Comparison of ENCODE assay signal across 20 cellular contexts in the genomic region with DNA sequence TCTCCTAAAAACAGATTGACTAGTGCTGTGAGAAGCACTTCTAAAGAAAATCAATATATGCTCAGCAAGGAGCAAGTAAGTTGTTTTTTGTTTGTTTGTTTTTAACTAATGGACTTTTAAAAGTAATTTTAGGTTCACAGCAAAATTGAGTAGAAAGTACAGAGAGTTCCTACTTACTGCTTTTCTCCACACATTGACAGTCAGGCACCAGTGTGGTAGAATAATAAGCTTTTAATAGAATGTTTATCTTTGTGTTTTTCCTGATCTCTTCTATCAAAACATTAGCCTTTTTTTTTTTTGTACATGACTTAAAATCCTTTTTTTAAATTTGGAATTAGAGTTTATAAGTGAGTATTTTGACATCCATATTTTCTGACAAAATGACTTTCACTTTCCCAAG. TPM values are rescaled to one million over a fixed set of nuclear protein-coding genes. Genes with fewer than 3 reads are reported as not detected.
DNase-seq lines count a peak whose midpoint lies in the region; ATAC-seq, FAIRE-seq and TF ChIP-seq lines count a peak whose summit lies in the region.
"Had no signal": no experiment of that assay in that cellular context is flagged by ENCODE, and none has a peak within 500 bp of the region (broad histone marks: within the 10 kb centered on the region; RNA-seq: fewer than 3 reads in every experiment).

No MANE protein-coding gene starts in this region.

- H3K9ac ChIP-seq in liver (ENCODE audit: low read depth in 1 of 2, low read length in 2 of 2) (peak overlapping the region in 1 of 2 donors; percentile 47), HepG2 (ENCODE audit: insufficient read depth, low read depth, low read length) (no peak overlapping the region), skeletal muscle satellite cell (ENCODE audit: low read depth, low read length) (peak overlapping the region; percentile 24)
- H3K9ac ChIP-seq: BLaER1 had no signal

- TF ChIP-seq RAD21 in liver (IDR thresholded peaks at IDR 0.05) (no peak), HepG2 (CRISPR knock-in tag; IDR thresholded peaks at IDR 0.05) (no peak)

- DNase-seq in HepG2 (ENCODE audit: low spot score), result no peak
- DNase-seq in left ventricle myocardium superior, result no peak
- no peak for DNase-seq in activated CD4-positive, alpha-beta T cell treated with anti-CD3 and anti-CD28 coated beads, Interleukin-2, amount 50 U/mL, for 1 hour
- DNase-seq in NCI-H69 (lab: John Stamatoyannopoulos, UW), result no peak
- DNase-seq in DMS53 (lab: John Stamatoyannopoulos, UW), result no peak
- DNase-seq: amygdala; endodermal cell; GOT3; hypothalamus; NCI-H146; PC-3; retina; stimulated activated naive B cell treated with anti-CD40 and anti-IgM and Interleukin-4, amounts not matched to agents 10 μg/mL and 1 μg/mL and 100 μg/mL, for 72 hours had no signal

- TF ChIP-seq CTCF in liver (IDR thresholded peaks at IDR 0.05; ENCODE audit: low read depth, low read length, missing input control) (no peak), HepG2 (CRISPR knock-in tag; IDR thresholded peaks at IDR 0.05) (no peak)

- no peak overlapping the region for H3K4me3 ChIP-seq in liver (ENCODE audit: low read depth in 1 of 3, low read length in 3 of 3)
- no peak overlapping the region for H3K4me3 ChIP-seq in HepG2 (replicated peaks in 1 of 3; ENCODE audit: insufficient read depth in 1 of 3, low read depth in 2 of 3, low read length in 3 of 3)
- H3K4me3 ChIP-seq in skeletal muscle satellite cell (ENCODE audit: low read length), result no peak overlapping the region
- H3K4me3 ChIP-seq: A549, BLaER1 had no signal

- TF ChIP-seq EP300 in HepG2 (IDR thresholded peaks at IDR 0.05; ENCODE audit: low read depth in 2 of 2, low read length in 2 of 2), result no peak
- TF ChIP-seq EP300 in HepG2 (CRISPR knock-in tag; IDR thresholded peaks at IDR 0.05; ENCODE audit: borderline replicate concordance), result no peak

- peaks cover 0 to 10% (median 4%) of the 10 kb centered on the region in 4 donors for H3K4me1 ChIP-seq in liver (ENCODE audit: control insufficient read depth in 4 of 4, insufficient read depth in 4 of 4, low read length in 3 of 4)
- no peaks in the 10 kb centered on the region for H3K4me1 ChIP-seq in HepG2 (ENCODE audit: insufficient read depth, low read length)
- H3K4me1 ChIP-seq in skeletal muscle satellite cell (ENCODE audit: control insufficient read depth, insufficient read depth, low read length), result peaks cover 12% of the 10 kb centered on the region
- H3K4me1 ChIP-seq: BLaER1 had no signal

- H3K4me2 ChIP-seq in HepG2 (ENCODE audit: low read depth, low read length) (no peak overlapping the region), skeletal muscle satellite cell (ENCODE audit: low read length) (peak overlapping the region; percentile 20)
- H3K4me2 ChIP-seq: A549, BLaER1 had no signal

- no peak for TF ChIP-seq POLR2A in HepG2 (IDR thresholded peaks at IDR 0.05; ENCODE audit: insufficient read depth in 1 of 2, low read depth in 2 of 2, low read length in 2 of 2)

- no peak for FAIRE-seq in HepG2 (lab: Jason Lieb, UNC)
- FAIRE-seq: A549, D721Med, keratinocyte had no signal

- POLR2A ChIA-PET in HepG2 (lab: Yijun Ruan, JAX), result no interaction called here

- H4K20me1 ChIP-seq in HepG2 (ENCODE audit: insufficient read depth, low read length), result no peaks in the 10 kb centered on the region
- H4K20me1 ChIP-seq: BLaER1 had no signal

- H3K27me3 ChIP-seq in liver (ENCODE audit: control insufficient read depth in 4 of 4, insufficient read depth in 4 of 4, low read length in 3 of 4), result no peaks in the 10 kb centered on the region
- H3K27me3 ChIP-seq in HepG2 (ENCODE audit: control insufficient read depth in 1 of 2, insufficient read depth in 2 of 2, low read length in 2 of 2), result no peaks in the 10 kb centered on the region
- no peaks in the 10 kb centered on the region for H3K27me3 ChIP-seq in skeletal muscle satellite cell (ENCODE audit: control insufficient read depth, insufficient read depth, low read length)
- H3K27me3 ChIP-seq: BLaER1 had no signal

- H3K27ac ChIP-seq in liver (ENCODE audit: low read depth in 1 of 2, low read length in 2 of 2), result peak overlapping the region; percentile 21 to 59
- H3K27ac ChIP-seq in HepG2 (ENCODE audit: extremely low read length, insufficient read depth, low read length), result no peak overlapping the region
- H3K27ac ChIP-seq: A549, BLaER1 had no signal

- H2AFZ ChIP-seq in HepG2 (ENCODE audit: low read length), result no peak overlapping the region

- BruUV-seq in HepG2 (replicated peaks; lab: Mats Ljungman, UMichigan), result no TSS peak

- no peaks in the 10 kb centered on the region for H3K9me3 ChIP-seq in liver (ENCODE audit: control insufficient read depth in 4 of 4, low read length in 3 of 4)
- H3K9me3 ChIP-seq in HepG2 (ENCODE audit: low read length), result no peaks in the 10 kb centered on the region
- H3K9me3 ChIP-seq in skeletal muscle satellite cell (replicated peaks; ENCODE audit: low read length), result no peaks in the 10 kb centered on the region
- H3K9me3 ChIP-seq: A549 had no signal

- no peaks in the 10 kb centered on the region for H3K79me2 ChIP-seq in HepG2 (ENCODE audit: insufficient read depth, low read length)

- peaks cover 0 to 4% (median 1%) of the 10 kb centered on the region in 4 donors for H3K36me3 ChIP-seq in liver (ENCODE audit: control insufficient read depth in 4 of 4, insufficient read depth in 3 of 4, low read depth in 1 of 4, low read length in 3 of 4)
- H3K36me3 ChIP-seq in HepG2 (replicated peaks in 1 of 2; ENCODE audit: control insufficient read depth in 1 of 2, insufficient read depth in 2 of 2, low read length in 2 of 2), result peaks cover 0 to 16% of the 10 kb centered on the region in 2 experiments; a peak in 4 of 5 replicates
- no peaks in the 10 kb centered on the region for H3K36me3 ChIP-seq in skeletal muscle satellite cell (ENCODE audit: insufficient read depth, low read length)

- ATAC-seq in HepG2 (no peak), left ventricle myocardium superior (peak; percentile 36), HG02759 (IDR thresholded peaks at IDR 0.05; ENCODE audit: unreplicated experiment) (no peak)
- ATAC-seq: A549; PC-3; stimulated activated naive B cell treated with anti-CD40 and anti-IgM and Interleukin-4, amounts not matched to agents 10 μg/mL and 1 μg/mL and 100 μg/mL, for 72 hours had no signal

- in situ Hi-C loops in HepG2 (cut with HindIII; ENCODE audit: extremely low pct_ligation_motif_present, low pct_unique_long_range_greater_than_20kb), result no loop called here

- intact Hi-C loops in HepG2 (cut with micrococcal nuclease; ENCODE audit: unreplicated experiment) (loop anchor here (1.0 to 10.0 kb wide), 4 partner anchors 92 to 240 kb away; a partner anchor contains a TSS), left ventricle myocardium superior (cut with micrococcal nuclease) (no loop called here)

- CTCF ChIA-PET in HepG2 (lab: Yijun Ruan, JAX; ENCODE audit: low intra/inter-chr PET ratio, low total read pairs), result interaction anchor here (1.6 to 2.0 kb wide), 2 partner anchors 203 to 239 kb away, joined by 7 to 15 read pairs; no protein-coding TSS in a partner anchor

TF ChIP-seq in liver, 16 proteins besides CTCF, POLR2A, EP300 and RAD21 (continues in another document):
- TF ChIP-seq NR2F2 (IDR thresholded peaks at IDR 0.05), result no peak
- TF ChIP-seq HNF4A (conservative IDR thresholded peaks at IDR 0.05), result no peak
- no peak for TF ChIP-seq EGR1 (IDR thresholded peaks at IDR 0.05; ENCODE audit: low read depth in 2 of 2)
- no peak for TF ChIP-seq SP1 (IDR thresholded peaks at IDR 0.05)
- no peak for TF ChIP-seq JUND (IDR thresholded peaks at IDR 0.05)

TF ChIP-seq in HepG2, 621 proteins besides CTCF, POLR2A, EP300 and RAD21 (continues in another document):
- TF ChIP-seq ZNF775 (CRISPR knock-in tag; IDR thresholded peaks at IDR 0.05; ENCODE audit: borderline replicate concordance), result no peak
- TF ChIP-seq KAT2B (IDR thresholded peaks at IDR 0.05; ENCODE audit: borderline replicate concordance, low read depth, low read length), result no peak
- TF ChIP-seq, protein P1, sequence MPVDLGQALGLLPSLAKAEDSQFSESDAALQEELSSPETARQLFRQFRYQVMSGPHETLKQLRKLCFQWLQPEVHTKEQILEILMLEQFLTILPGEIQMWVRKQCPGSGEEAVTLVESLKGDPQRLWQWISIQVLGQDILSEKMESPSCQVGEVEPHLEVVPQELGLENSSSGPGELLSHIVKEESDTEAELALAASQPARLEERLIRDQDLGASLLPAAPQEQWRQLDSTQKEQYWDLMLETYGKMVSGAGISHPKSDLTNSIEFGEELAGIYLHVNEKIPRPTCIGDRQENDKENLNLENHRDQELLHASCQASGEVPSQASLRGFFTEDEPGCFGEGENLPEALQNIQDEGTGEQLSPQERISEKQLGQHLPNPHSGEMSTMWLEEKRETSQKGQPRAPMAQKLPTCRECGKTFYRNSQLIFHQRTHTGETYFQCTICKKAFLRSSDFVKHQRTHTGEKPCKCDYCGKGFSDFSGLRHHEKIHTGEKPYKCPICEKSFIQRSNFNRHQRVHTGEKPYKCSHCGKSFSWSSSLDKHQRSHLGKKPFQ (CRISPR knock-in tag; IDR thresholded peaks at IDR 0.05; ENCODE audit: insufficient replicate concordance), result no peak

RNA-seq across cellular contexts. Expression of a gene that starts 28.0 kb away (rescaled TPM):
- total RNA-seq in liver (100 to 1,000 TPM in 1 of 2 donors, 10 to 100 TPM in 1; 29.5 to 111 TPM), HepG2 (2016; rRNA removed; fragmentation: Illumina TruSeq; extraction: Trizol) (28.0 and 53.7 TPM in 2 replicates), left ventricle myocardium superior (5.0 TPM)
- polyA plus RNA-seq in liver (10 to 100 TPM; 19.1 to 19.8 TPM), HepG2 (2011; rRNA removed) (18.4 and 19.2 TPM in 2 replicates)
- 3.9 and 4.8 TPM in 2 replicates for total RNA-seq in HepG2 (2016; cell fraction: cytosol; rRNA removed; fragmentation: Illumina TruSeq; extraction: Trizol; ENCODE audit: low read depth)
- 24.9 and 55.2 TPM in 2 replicates for total RNA-seq in HepG2 (2016; cell fraction: insoluble cytoplasmic fraction; rRNA removed; fragmentation: Illumina TruSeq; extraction: Trizol)
- total RNA-seq in HepG2 (2016; cell fraction: membrane; rRNA removed; fragmentation: Illumina TruSeq; extraction: Trizol), result 7.7 and 10.4 TPM in 2 replicates
- total RNA-seq in HepG2 (2016; cell fraction: nucleus; rRNA removed; fragmentation: Illumina TruSeq; extraction: Trizol), result 52.9 and 65.7 TPM in 2 replicates
- 9.0 and 10.4 TPM in 2 replicates for polyA plus RNA-seq in HepG2 (2011; cell fraction: cytosol; rRNA removed)
- polyA plus RNA-seq in HepG2 (2011; cell fraction: nucleus; rRNA removed), result 9.9 and 11.4 TPM in 2 replicates
- polyA plus RNA-seq in HepG2 (2012), result 25.8 and 38.1 TPM in 2 replicates
- 2.4 TPM in 2 replicates for polyA plus RNA-seq in HepG2 (2016; cell fraction: cytosol; fragmentation: Illumina TruSeq; extraction: Trizol; ENCODE audit: low read depth)
- 23.4 and 25.5 TPM in 2 replicates for polyA plus RNA-seq in HepG2 (2016; cell fraction: insoluble cytoplasmic fraction; fragmentation: Illumina TruSeq; extraction: Trizol; ENCODE audit: low read depth)
- 4.2 and 5.6 TPM in 2 replicates for polyA plus RNA-seq in HepG2 (2016; cell fraction: membrane; fragmentation: Illumina TruSeq; extraction: Trizol; ENCODE audit: low read depth)
- 70.3 and 77.7 TPM in 2 replicates for polyA plus RNA-seq in HepG2 (2016; cell fraction: nucleus; fragmentation: Illumina TruSeq; extraction: Trizol; ENCODE audit: insufficient read depth, low read depth)
- 6.3 and 28.3 TPM in 2 replicates for polyA minus RNA-seq in HepG2 (2011; rRNA and poly(A)+ RNA removed; ENCODE audit: low replicate concordance)
- polyA minus RNA-seq in HepG2 (2011; cell fraction: cytosol; rRNA and poly(A)+ RNA removed), result 16.9 and 17.9 TPM in 2 replicates
- polyA minus RNA-seq in HepG2 (2011; cell fraction: nucleus; rRNA and poly(A)+ RNA removed), result 13.6 and 15.2 TPM in 2 replicates
- total RNA-seq in skeletal muscle satellite cell (2012; rRNA removed), result 28.6 and 30.4 TPM in 2 replicates
